In genomic region chr11:1748467-1749019, GRCh38 we compare ENCODE assay signal across 10 cellular contexts. TPM values are rescaled to one million over a fixed set of nuclear protein-coding genes. Genes with fewer than 3 reads are reported as not detected.
A peak's percentile ranks its signal among the peaks of the same experiment; 100 is the strongest.
DNase-seq lines count a peak whose midpoint lies in the region; ATAC-seq and TF ChIP-seq lines count a peak whose summit lies in the region.
"Had no signal": no experiment of that assay in that cellular context is flagged by ENCODE, and none has a peak within 500 bp of the region (broad histone marks: within the 10 kb centered on the region; RNA-seq: fewer than 3 reads in every experiment).

No MANE protein-coding gene starts in this region.

- H3K4me1 ChIP-seq in heart left ventricle (peaks cover 6 to 67% (median 39%) of the 10 kb centered on the region in 12 donors), esophagus muscularis mucosa (peaks cover 31 to 46% (median 39%) of the 10 kb centered on the region in 4 donors)

- no peak overlapping the region for H3K27ac Mint-ChIP-seq in natural killer cell treated with Interleukin-12 subunit alpha and Interleukin-12 subunit beta and Interleukin-15 and Interleukin-18, amount 100 ng/mL, for 72 hours

- H3K36me3 ChIP-seq in heart left ventricle (peaks cover 0 to 16% (median 12%) of the 10 kb centered on the region in 9 donors), esophagus muscularis mucosa (peaks cover 7 to 17% (median 12%) of the 10 kb centered on the region in 4 donors)

- H3K4me3 ChIP-seq in heart left ventricle (peak overlapping the region; percentile 1 to 53 (median 41)), esophagus muscularis mucosa (peak overlapping the region; percentile 28 to 45 (median 30))

- no peak for ATAC-seq in heart left ventricle
- ATAC-seq in Right ventricle myocardium superior (ENCODE audit: poor library complexity), result no peak
- peak; percentile 2 to 7 for ATAC-seq in natural killer cell treated with Interleukin-12 subunit alpha and Interleukin-12 subunit beta and Interleukin-15 and Interleukin-18, amount 100 ng/mL, for 72 hours
- no peak for ATAC-seq in HG02970 (IDR thresholded peaks at IDR 0.05; ENCODE audit: low FRiP score, unreplicated experiment)
- no peak for ATAC-seq in GM18511 (IDR thresholded peaks at IDR 0.05; ENCODE audit: unreplicated experiment)
- no peak for ATAC-seq in GM21423 (IDR thresholded peaks at IDR 0.05; ENCODE audit: unreplicated experiment)

- peaks cover 6% of the 10 kb centered on the region for H3K36me3 Mint-ChIP-seq in natural killer cell treated with Interleukin-12 subunit alpha and Interleukin-12 subunit beta and Interleukin-15 and Interleukin-18, amount 100 ng/mL, for 72 hours

- H3K4me3 Mint-ChIP-seq in natural killer cell treated with Interleukin-12 subunit alpha and Interleukin-12 subunit beta and Interleukin-15 and Interleukin-18, amount 100 ng/mL, for 72 hours, result peak overlapping the region; percentile 30

- intact Hi-C loops in heart left ventricle (cut with DNase I) (no loop called here), Right ventricle myocardium superior (cut with DNase I) (no loop called here), esophagus muscularis mucosa (cut with DNase I) (no loop called here)

- TF ChIP-seq POLR2A in heart left ventricle (IDR thresholded peaks at IDR 0.05), result no peak
- no peak for TF ChIP-seq POLR2A in esophagus muscularis mucosa (IDR thresholded peaks at IDR 0.05; ENCODE audit: low read depth)

- peak overlapping the region in 1 of 12 donors; percentile 37 for H3K27ac ChIP-seq in heart left ventricle
- H3K27ac ChIP-seq in esophagus muscularis mucosa (replicated peaks in 1 of 4), result no peak overlapping the region

- no peak for TF ChIP-seq EP300 in esophagus muscularis mucosa (IDR thresholded peaks at IDR 0.05)

- H3K9me3 ChIP-seq in heart left ventricle (no peaks in the 10 kb centered on the region), esophagus muscularis mucosa (no peaks in the 10 kb centered on the region)

- DNase-seq in heart left ventricle (no peak), Right ventricle myocardium superior (no peak), esophagus muscularis mucosa (ENCODE audit: extremely low spot score) (no peak), kidney glomerular epithelial cell (lab: John Stamatoyannopoulos, UW) (no peak)
- no peak for DNase-seq in natural killer cell treated with Interleukin-12 subunit alpha and Interleukin-12 subunit beta and Interleukin-15 and Interleukin-18, amount 100 ng/mL, for 72 hours (ENCODE audit: low spot score)
- DNase-seq: activated CD8-positive, alpha-beta memory T cell treated with anti-CD3 and anti-CD28 coated beads for 24 hours; effector memory CD4-positive, alpha-beta T cell had no signal

- peaks cover 8% of the 10 kb centered on the region for H3K9me3 Mint-ChIP-seq in natural killer cell treated with Interleukin-12 subunit alpha and Interleukin-12 subunit beta and Interleukin-15 and Interleukin-18, amount 100 ng/mL, for 72 hours

- peaks cover 25 to 33% of the 10 kb centered on the region in 2 donors for H3K4me1 Mint-ChIP-seq in natural killer cell treated with Interleukin-12 subunit alpha and Interleukin-12 subunit beta and Interleukin-15 and Interleukin-18, amount 100 ng/mL, for 72 hours (ENCODE audit: low read depth in 2 of 2)

- TF ChIP-seq CTCF in heart left ventricle (IDR thresholded peaks at IDR 0.05) (no peak), esophagus muscularis mucosa (IDR thresholded peaks at IDR 0.05) (no peak)

- WGBS in heart left ventricle, 4 donors, result 2 to 4% (median 4%) methylated on average over 37 to 61 of the region's 61 CpGs; no CpG with 5 or more reads in 1 of the 4 donors
- WGBS in esophagus muscularis mucosa, result 0% methylated on average over 1 of the region's 61 CpGs

- H3K27me3 Mint-ChIP-seq in natural killer cell treated with Interleukin-12 subunit alpha and Interleukin-12 subunit beta and Interleukin-15 and Interleukin-18, amount 100 ng/mL, for 72 hours, result peaks cover 4 to 12% of the 10 kb centered on the region in 2 donors

- H3K27me3 ChIP-seq in heart left ventricle (peaks cover 0 to 13% (median 3%) of the 10 kb centered on the region in 9 donors), esophagus muscularis mucosa (peaks cover 0 to 36% (median 0%) of the 10 kb centered on the region in 4 donors)

RNA-seq across cellular contexts. Expression of gene IFITM10, which starts 1.9 kb away (rescaled TPM):
- 1 to 10 TPM in 1 of 9 donors, under 1 TPM in 8; 0.23 to 3.6 (median 0.56) TPM for total RNA-seq in heart left ventricle
- under 1 TPM; 0.12 to 0.19 TPM for polyA plus RNA-seq in heart left ventricle
- 1.1 TPM for total RNA-seq in Right ventricle myocardium superior
- total RNA-seq in esophagus muscularis mucosa, result under 1 TPM; 0.42 to 0.58 (median 0.54) TPM
- 1 to 10 TPM; 2.3 to 8.1 TPM for total RNA-seq in natural killer cell treated with Interleukin-12 subunit alpha and Interleukin-12 subunit beta and Interleukin-15 and Interleukin-18, amount 100 ng/mL, for 72 hours

RNA-seq across cellular contexts. Expression of gene CTSD, which starts 15.2 kb away (rescaled TPM):
- 1,000 to 10,000 TPM in 3 of 9 donors, 100 to 1,000 TPM in 6; 580 to 1,779 (median 722) TPM for total RNA-seq in heart left ventricle
- 1,000 to 10,000 TPM in 1 of 2 donors, 100 to 1,000 TPM in 1; 420 to 1,089 TPM for polyA plus RNA-seq in heart left ventricle
- 986 TPM for total RNA-seq in Right ventricle myocardium superior
- total RNA-seq in esophagus muscularis mucosa, result 100 to 1,000 TPM; 186 to 338 (median 270) TPM
- total RNA-seq in natural killer cell treated with Interleukin-12 subunit alpha and Interleukin-12 subunit beta and Interleukin-15 and Interleukin-18, amount 100 ng/mL, for 72 hours, result 100 to 1,000 TPM; 350 to 592 TPM

RNA-seq across cellular contexts. Expression of gene KRTAP5-6, which starts 51.5 kb away (rescaled TPM):
- total RNA-seq in heart left ventricle, result not detected
- not detected for polyA plus RNA-seq in heart left ventricle
- total RNA-seq in Right ventricle myocardium superior, result not detected
- total RNA-seq in esophagus muscularis mucosa, result not detected
- total RNA-seq in natural killer cell treated with Interleukin-12 subunit alpha and Interleukin-12 subunit beta and Interleukin-15 and Interleukin-18, amount 100 ng/mL, for 72 hours, result not detected

Comparison
In these comparisons a context has a peak if more than half of its experiments do, and no peak if none do; other contexts are left out.
1. ATAC-seq: peak in natural killer cell treated with Interleukin-12 subunit alpha and Interleukin-12 subunit beta and Interleukin-15 and Interleukin-18, amount 100 ng/mL, for 72 hours (2 of 2); none in heart left ventricle (0 of 4), Right ventricle myocardium superior (single experiment), HG02970 (single experiment), GM18511 (single experiment) and GM21423 (single experiment).